ENCODE assay signal across 1 cellular context in the genomic region with DNA sequence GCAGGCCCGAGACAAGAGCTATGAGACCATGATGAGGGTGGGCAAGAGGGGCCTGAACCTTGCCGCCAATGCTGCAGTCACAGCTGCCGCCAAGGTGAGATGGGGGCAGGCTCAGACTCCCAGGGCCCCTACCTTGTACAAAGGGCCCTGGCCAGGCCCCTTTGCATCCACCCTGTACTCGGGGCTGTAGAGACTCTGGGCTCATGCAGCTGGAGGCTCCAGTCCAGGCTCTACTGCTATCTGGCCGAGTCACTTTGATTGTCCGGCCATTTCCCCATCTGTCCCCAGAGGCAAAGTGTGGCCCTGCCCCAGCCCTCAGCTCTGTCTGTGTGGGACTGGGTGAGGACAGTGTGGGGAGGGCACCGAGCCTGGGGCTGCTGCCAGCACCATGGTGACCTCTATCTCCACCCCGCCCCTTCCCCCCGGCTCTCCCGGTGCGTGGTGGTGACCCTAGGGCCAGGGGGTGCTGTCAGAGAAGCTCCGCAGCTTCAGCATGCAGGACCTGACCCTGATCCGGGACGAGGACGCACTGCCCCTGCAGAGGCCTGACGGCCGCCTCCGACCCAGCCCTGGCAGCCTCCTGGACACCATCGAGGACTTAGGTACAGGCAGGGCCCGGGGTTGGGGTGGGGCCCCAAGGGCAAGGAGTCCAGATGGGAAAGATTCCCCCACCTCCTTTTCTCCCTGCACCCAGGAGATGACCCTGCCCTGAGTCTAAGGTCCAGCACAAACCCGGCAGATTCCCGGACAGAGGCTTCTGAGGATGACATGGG.
TF ChIP-seq lines count a peak whose summit lies in the region.

No MANE protein-coding gene starts in this region.

TF ChIP-seq in HepG2, 621 proteins besides CTCF, POLR2A, EP300 and RAD21 (continued from another document):
- TF ChIP-seq, protein P1, sequence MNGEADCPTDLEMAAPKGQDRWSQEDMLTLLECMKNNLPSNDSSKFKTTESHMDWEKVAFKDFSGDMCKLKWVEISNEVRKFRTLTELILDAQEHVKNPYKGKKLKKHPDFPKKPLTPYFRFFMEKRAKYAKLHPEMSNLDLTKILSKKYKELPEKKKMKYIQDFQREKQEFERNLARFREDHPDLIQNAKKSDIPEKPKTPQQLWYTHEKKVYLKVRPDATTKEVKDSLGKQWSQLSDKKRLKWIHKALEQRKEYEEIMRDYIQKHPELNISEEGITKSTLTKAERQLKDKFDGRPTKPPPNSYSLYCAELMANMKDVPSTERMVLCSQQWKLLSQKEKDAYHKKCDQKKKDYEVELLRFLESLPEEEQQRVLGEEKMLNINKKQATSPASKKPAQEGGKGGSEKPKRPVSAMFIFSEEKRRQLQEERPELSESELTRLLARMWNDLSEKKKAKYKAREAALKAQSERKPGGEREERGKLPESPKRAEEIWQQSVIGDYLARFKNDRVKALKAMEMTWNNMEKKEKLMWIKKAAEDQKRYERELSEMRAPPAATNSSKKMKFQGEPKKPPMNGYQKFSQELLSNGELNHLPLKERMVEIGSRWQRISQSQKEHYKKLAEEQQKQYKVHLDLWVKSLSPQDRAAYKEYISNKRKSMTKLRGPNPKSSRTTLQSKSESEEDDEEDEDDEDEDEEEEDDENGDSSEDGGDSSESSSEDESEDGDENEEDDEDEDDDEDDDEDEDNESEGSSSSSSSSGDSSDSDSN (CRISPR knock-in tag; IDR thresholded peaks at IDR 0.05), result 0 out of 2 replicates have a peak, but pooled peaks have one; percentile 7
- TF ChIP-seq, protein P2, sequence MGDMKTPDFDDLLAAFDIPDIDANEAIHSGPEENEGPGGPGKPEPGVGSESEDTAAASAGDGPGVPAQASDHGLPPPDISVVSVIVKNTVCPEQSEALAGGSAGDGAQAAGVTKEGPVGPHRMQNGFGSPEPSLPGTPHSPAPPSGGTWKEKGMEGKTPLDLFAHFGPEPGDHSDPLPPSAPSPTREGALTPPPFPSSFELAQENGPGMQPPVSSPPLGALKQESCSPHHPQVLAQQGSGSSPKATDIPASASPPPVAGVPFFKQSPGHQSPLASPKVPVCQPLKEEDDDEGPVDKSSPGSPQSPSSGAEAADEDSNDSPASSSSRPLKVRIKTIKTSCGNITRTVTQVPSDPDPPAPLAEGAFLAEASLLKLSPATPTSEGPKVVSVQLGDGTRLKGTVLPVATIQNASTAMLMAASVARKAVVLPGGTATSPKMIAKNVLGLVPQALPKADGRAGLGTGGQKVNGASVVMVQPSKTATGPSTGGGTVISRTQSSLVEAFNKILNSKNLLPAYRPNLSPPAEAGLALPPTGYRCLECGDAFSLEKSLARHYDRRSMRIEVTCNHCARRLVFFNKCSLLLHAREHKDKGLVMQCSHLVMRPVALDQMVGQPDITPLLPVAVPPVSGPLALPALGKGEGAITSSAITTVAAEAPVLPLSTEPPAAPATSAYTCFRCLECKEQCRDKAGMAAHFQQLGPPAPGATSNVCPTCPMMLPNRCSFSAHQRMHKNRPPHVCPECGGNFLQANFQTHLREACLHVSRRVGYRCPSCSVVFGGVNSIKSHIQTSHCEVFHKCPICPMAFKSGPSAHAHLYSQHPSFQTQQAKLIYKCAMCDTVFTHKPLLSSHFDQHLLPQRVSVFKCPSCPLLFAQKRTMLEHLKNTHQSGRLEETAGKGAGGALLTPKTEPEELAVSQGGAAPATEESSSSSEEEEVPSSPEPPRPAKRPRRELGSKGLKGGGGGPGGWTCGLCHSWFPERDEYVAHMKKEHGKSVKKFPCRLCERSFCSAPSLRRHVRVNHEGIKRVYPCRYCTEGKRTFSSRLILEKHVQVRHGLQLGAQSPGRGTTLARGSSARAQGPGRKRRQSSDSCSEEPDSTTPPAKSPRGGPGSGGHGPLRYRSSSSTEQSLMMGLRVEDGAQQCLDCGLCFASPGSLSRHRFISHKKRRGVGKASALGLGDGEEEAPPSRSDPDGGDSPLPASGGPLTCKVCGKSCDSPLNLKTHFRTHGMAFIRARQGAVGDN (CRISPR knock-in tag; IDR thresholded peaks at IDR 0.05), result peak; percentile 63
- TF ChIP-seq LCORL (IDR thresholded peaks at IDR 0.05), result no peak
- TF ChIP-seq LCORL (CRISPR knock-in tag; IDR thresholded peaks at IDR 0.05), result peak; percentile 50; the same call in 1 of the 2 replicates
- TF ChIP-seq, protein P3, sequence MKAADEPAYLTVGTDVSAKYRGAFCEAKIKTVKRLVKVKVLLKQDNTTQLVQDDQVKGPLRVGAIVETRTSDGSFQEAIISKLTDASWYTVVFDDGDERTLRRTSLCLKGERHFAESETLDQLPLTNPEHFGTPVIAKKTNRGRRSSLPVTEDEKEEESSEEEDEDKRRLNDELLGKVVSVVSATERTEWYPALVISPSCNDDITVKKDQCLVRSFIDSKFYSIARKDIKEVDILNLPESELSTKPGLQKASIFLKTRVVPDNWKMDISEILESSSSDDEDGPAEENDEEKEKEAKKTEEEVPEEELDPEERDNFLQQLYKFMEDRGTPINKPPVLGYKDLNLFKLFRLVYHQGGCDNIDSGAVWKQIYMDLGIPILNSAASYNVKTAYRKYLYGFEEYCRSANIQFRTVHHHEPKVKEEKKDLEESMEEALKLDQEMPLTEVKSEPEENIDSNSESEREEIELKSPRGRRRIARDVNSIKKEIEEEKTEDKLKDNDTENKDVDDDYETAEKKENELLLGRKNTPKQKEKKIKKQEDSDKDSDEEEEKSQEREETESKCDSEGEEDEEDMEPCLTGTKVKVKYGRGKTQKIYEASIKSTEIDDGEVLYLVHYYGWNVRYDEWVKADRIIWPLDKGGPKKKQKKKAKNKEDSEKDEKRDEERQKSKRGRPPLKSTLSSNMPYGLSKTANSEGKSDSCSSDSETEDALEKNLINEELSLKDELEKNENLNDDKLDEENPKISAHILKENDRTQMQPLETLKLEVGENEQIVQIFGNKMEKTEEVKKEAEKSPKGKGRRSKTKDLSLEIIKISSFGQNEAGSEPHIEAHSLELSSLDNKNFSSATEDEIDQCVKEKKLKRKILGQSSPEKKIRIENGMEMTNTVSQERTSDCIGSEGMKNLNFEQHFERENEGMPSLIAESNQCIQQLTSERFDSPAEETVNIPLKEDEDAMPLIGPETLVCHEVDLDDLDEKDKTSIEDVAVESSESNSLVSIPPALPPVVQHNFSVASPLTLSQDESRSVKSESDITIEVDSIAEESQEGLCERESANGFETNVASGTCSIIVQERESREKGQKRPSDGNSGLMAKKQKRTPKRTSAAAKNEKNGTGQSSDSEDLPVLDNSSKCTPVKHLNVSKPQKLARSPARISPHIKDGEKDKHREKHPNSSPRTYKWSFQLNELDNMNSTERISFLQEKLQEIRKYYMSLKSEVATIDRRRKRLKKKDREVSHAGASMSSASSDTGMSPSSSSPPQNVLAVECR (CRISPR knock-in tag; IDR thresholded peaks at IDR 0.05; ENCODE audit: borderline replicate concordance), result 0 out of 2 replicates have a peak, but pooled peaks have one; percentile 19
- no peak for TF ChIP-seq ZNF12 (CRISPR knock-in tag; IDR thresholded peaks at IDR 0.05)
- TF ChIP-seq KLF15 (CRISPR knock-in tag; IDR thresholded peaks at IDR 0.05; ENCODE audit: borderline replicate concordance), result no peak
- TF ChIP-seq ZMYM2 (CRISPR knock-in tag; IDR thresholded peaks at IDR 0.05), result no peak
- TF ChIP-seq ZNF883 (CRISPR knock-in tag; IDR thresholded peaks at IDR 0.05; ENCODE audit: not compliant biosample characterization), result no peak
- no peak for TF ChIP-seq TOE1 (CRISPR knock-in tag; IDR thresholded peaks at IDR 0.05)
- TF ChIP-seq SCMH1 (CRISPR knock-in tag; IDR thresholded peaks at IDR 0.05; ENCODE audit: borderline replicate concordance), result no peak
- TF ChIP-seq ZNF788 (CRISPR knock-in tag; IDR thresholded peaks at IDR 0.05; ENCODE audit: borderline replicate concordance), result 0 out of 2 replicates have a peak, but pooled peaks have one; percentile 19
- TF ChIP-seq ZNF234 (CRISPR knock-in tag; conservative IDR thresholded peaks at IDR 0.05), result no peak
- TF ChIP-seq SYNCRIP (IDR thresholded peaks at IDR 0.05; ENCODE audit: insufficient read depth, low read depth, low read length), result no peak
- TF ChIP-seq ZBTB3 (CRISPR knock-in tag; IDR thresholded peaks at IDR 0.05; ENCODE audit: borderline replicate concordance, low read depth), result no peak
- TF ChIP-seq SALL1 (CRISPR knock-in tag; IDR thresholded peaks at IDR 0.05), result 0 out of 2 replicates have a peak, but pooled peaks have one; percentile 9
- no peak for TF ChIP-seq ZNF747 (CRISPR knock-in tag; IDR thresholded peaks at IDR 0.05; ENCODE audit: borderline replicate concordance)
- no peak for TF ChIP-seq DMAP1 (CRISPR knock-in tag; IDR thresholded peaks at IDR 0.05)
- TF ChIP-seq, protein P4, sequence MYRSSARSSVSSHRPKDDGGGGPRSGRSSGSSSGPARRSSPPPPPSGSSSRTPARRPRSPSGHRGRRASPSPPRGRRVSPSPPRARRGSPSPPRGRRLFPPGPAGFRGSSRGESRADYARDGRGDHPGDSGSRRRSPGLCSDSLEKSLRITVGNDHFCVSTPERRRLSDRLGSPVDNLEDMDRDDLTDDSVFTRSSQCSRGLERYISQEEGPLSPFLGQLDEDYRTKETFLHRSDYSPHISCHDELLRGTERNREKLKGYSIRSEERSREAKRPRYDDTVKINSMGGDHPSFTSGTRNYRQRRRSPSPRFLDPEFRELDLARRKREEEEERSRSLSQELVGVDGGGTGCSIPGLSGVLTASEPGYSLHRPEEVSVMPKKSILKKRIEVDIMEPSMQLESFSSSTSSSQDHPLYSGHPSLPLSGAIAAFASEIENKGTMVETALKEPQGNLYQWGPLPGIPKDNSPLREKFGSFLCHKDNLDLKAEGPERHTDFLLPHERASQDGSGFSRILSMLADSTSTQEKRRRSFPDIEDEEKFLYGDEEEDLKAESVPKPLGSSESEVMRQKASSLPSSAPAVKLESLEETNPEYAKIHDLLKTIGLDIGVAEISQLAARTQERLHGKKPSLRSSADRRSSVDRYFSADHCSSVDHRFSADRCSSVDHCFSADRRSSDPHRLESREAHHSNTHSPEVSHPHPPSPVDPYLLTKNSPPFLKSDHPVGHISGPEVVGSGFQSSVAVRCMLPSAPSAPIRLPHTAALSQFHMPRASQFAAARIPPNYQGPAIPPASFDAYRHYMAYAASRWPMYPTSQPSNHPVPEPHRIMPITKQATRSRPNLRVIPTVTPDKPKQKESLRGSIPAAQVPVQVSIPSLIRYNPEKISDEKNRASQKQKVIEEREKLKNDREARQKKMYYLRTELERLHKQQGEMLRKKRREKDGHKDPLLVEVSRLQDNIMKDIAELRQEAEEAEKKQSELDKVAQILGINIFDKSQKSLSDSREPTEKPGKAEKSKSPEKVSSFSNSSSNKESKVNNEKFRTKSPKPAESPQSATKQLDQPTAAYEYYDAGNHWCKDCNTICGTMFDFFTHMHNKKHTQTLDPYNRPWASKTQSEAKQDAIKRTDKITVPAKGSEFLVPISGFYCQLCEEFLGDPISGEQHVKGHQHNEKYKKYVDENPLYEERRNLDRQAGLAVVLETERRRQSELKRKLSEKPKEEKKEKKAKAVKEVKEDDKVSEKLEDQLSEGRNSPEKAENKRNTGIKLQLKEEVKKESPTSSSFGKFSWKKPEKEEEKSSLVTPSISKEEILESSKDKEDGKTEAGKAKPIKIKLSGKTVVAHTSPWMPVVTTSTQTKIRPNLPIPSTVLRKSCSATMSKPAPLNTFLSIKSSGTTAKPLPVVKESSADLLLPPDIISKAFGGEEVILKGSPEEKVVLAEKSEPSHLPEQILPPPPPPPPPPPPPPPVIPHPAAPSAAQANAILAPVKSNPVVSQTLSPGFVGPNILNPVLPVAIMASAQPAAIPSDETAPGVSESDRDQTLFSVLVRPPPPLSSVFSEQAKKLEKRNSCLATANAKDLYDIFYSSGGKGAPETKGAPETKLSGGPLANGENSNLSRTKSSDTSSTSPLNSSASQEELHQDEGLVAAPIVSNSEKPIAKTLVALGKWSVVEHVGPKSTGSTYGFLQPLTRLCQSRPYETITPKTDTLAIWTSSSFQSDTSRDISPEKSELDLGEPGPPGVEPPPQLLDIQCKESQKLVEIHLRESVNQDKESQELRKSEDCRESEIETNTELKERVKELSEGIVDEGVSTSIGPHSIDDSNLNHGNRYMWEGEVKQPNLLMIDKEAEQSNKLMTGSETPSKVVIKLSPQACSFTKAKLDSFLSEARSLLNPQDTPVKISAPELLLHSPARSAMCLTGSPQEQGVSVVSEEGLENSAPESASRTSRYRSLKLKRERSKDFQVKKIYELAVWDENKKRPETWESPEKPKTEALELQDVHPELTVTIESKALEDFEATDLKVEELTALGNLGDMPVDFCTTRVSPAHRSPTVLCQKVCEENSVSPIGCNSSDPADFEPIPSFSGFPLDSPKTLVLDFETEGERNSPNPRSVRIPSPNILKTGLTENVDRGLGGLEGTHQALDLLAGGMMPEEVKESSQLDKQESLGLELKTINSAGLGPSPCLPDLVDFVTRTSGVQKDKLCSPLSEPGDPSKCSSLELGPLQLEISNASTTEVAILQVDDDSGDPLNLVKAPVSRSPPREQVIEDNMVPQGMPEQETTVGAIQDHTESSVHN (CRISPR knock-in tag; IDR thresholded peaks at IDR 0.05), result no peak
TF ChIP-seq in HepG2: peak in this region for 15.
